8 cellular contexts compared by ENCODE assay signal in genomic region chr10:112532053-112532658, GRCh38.
DNase-seq lines count a peak whose midpoint lies in the region; ATAC-seq and TF ChIP-seq lines count a peak whose summit lies in the region.

No MANE protein-coding gene starts in this region.

- H3K9me3 ChIP-seq in MG63 (no peaks in the 10 kb centered on the region), fibroblast of lung (ENCODE audit: control insufficient read depth, insufficient read depth, low read depth, low read length) (no peaks in the 10 kb centered on the region), trophoblast cell (ENCODE audit: insufficient read depth, low read depth, low read length) (no peaks in the 10 kb centered on the region), body of pancreas (no peaks in the 10 kb centered on the region)

- TF ChIP-seq POLR2A in body of pancreas (IDR thresholded peaks at IDR 0.05) = no peak

- no peak overlapping the region for H4K12ac ChIP-seq in trophoblast cell (ENCODE audit: low read depth, low read length)

- H3K36me3 ChIP-seq in MG63 (no peaks in the 10 kb centered on the region), fibroblast of lung (ENCODE audit: control insufficient read depth, insufficient read depth, low read length) (no peaks in the 10 kb centered on the region), trophoblast cell (ENCODE audit: control insufficient read depth in 1 of 2, insufficient read depth in 2 of 2, low read length in 2 of 2) (no peaks in the 10 kb centered on the region), body of pancreas (replicated peaks in 1 of 2; ENCODE audit: insufficient read depth in 1 of 2, low read depth in 2 of 2) (no peaks in the 10 kb centered on the region)

- no peak for DNase-seq in MG63
- DNase-seq in fibroblast of lung (ENCODE audit: low read depth in 2 of 2) = peak in 1 of 2 donors; percentile 76
- no peak for DNase-seq in middle frontal gyrus (ENCODE audit: extremely low spot score, low spot score)
- DNase-seq in trophoblast cell = no peak
- DNase-seq in body of pancreas = no peak
- no peak for DNase-seq in activated CD4-positive, alpha-beta T cell treated with anti-CD3 and anti-CD28 coated beads, Interleukin-2, amount 50 U/mL, for 4 hours

- H3K18ac ChIP-seq in trophoblast cell (ENCODE audit: low read length) = no peak overlapping the region

- no peak overlapping the region for H3K14ac ChIP-seq in trophoblast cell (ENCODE audit: low read length)

- H3K4me3 ChIP-seq in MG63 = peak overlapping the region; percentile 47
- peak overlapping the region; percentile 29 to 76 (median 52) for H3K4me3 ChIP-seq in fibroblast of lung (replicated peaks in 1 of 4; ENCODE audit: control extremely low read depth in 1 of 4, insufficient read depth in 1 of 4, low read depth in 3 of 4, low read length in 4 of 4)
- no peak overlapping the region for H3K4me3 ChIP-seq in trophoblast cell (ENCODE audit: low read depth, low read length)
- no peak overlapping the region for H3K4me3 ChIP-seq in body of pancreas

- no peak overlapping the region for H3K23ac ChIP-seq in trophoblast cell (ENCODE audit: low read length)

- H2BK12ac ChIP-seq in trophoblast cell (ENCODE audit: low read length) = no peak overlapping the region

- peak; percentile 98 for ATAC-seq in GM18502 (IDR thresholded peaks at IDR 0.05; ENCODE audit: poor library complexity, unreplicated experiment)
- peak; percentile 99 for ATAC-seq in GM21717 (IDR thresholded peaks at IDR 0.05; ENCODE audit: unreplicated experiment)
- no peak for ATAC-seq in body of pancreas

- H2AFZ ChIP-seq in fibroblast of lung (ENCODE audit: low read length) = peak overlapping the region; percentile 50
- no peak overlapping the region for H2AFZ ChIP-seq in trophoblast cell (ENCODE audit: insufficient read depth, low read length, poor library complexity)

- no peak overlapping the region for H2BK5ac ChIP-seq in trophoblast cell (ENCODE audit: low read depth, low read length, poor library complexity)

- no peak overlapping the region for H4K8ac ChIP-seq in trophoblast cell (ENCODE audit: low read depth, low read length)

- intact Hi-C loops in body of pancreas (cut with DNase I) = no loop called here

- H2BK120ac ChIP-seq in trophoblast cell (ENCODE audit: insufficient read depth, low read length, poor library complexity) = no peak overlapping the region

- no CpG with 5 or more reads among the region's 6 CpGs for WGBS in trophoblast cell (ENCODE audit: extremely low coverage, insufficient coverage, insufficient read length)
- WGBS in body of pancreas, 2 donors = 68 to 88% methylated on average over 6 of the region's 6 CpGs

- no peaks in the 10 kb centered on the region for H4K20me1 ChIP-seq in fibroblast of lung (ENCODE audit: control insufficient read depth, extremely low read depth, insufficient read depth, low read length)

- H3K27me3 ChIP-seq in MG63 = no peaks in the 10 kb centered on the region
- H3K27me3 ChIP-seq in fibroblast of lung (ENCODE audit: control insufficient read depth, insufficient read depth, low read length) = no peaks in the 10 kb centered on the region
- H3K27me3 ChIP-seq in trophoblast cell (ENCODE audit: insufficient read depth, low read length) = no peaks in the 10 kb centered on the region
- H3K27me3 ChIP-seq in body of pancreas = no peaks in the 10 kb centered on the region

- H2AK5ac ChIP-seq in trophoblast cell (ENCODE audit: low read length) = no peak overlapping the region

- H3K4ac ChIP-seq in trophoblast cell (ENCODE audit: low read depth, low read length) = no peak overlapping the region

- H3K4me2 ChIP-seq in fibroblast of lung (ENCODE audit: extremely low read depth, insufficient read depth, low read length) = peak overlapping the region; percentile 73
- H3K4me2 ChIP-seq in trophoblast cell (ENCODE audit: low read length) = no peak overlapping the region

- H3K4me1 ChIP-seq in fibroblast of lung (ENCODE audit: control insufficient read depth, extremely low read depth, insufficient read depth, low read length) (no peaks in the 10 kb centered on the region), trophoblast cell (ENCODE audit: control insufficient read depth in 1 of 2, insufficient read depth in 2 of 2, low read length in 2 of 2) (no peaks in the 10 kb centered on the region), body of pancreas (no peaks in the 10 kb centered on the region)

- no peak overlapping the region for H4K91ac ChIP-seq in trophoblast cell (ENCODE audit: low read depth, low read length)

- no peak overlapping the region for H3K9ac ChIP-seq in fibroblast of lung (ENCODE audit: insufficient read depth, low read length)
- H3K9ac ChIP-seq in trophoblast cell (ENCODE audit: low read length) = no peak overlapping the region

- no peak for TF ChIP-seq CTCF in fibroblast of lung (conservative IDR thresholded peaks at IDR 0.05 in 1 of 2, IDR thresholded peaks at IDR 0.05 in 1 of 2; ENCODE audit: low read depth in 1 of 2, low read length in 2 of 2)
- no peak for TF ChIP-seq CTCF in body of pancreas (IDR thresholded peaks at IDR 0.05)

- H3K27ac ChIP-seq in fibroblast of lung (ENCODE audit: insufficient read depth, low read length) (no peak overlapping the region), trophoblast cell (ENCODE audit: low read depth, low read length) (no peak overlapping the region), body of pancreas (no peak overlapping the region)

- H3K79me1 ChIP-seq in trophoblast cell (ENCODE audit: low read length) = no peaks in the 10 kb centered on the region

- H3K79me2 ChIP-seq in fibroblast of lung (ENCODE audit: control insufficient read depth, insufficient read depth, low read length) (no peaks in the 10 kb centered on the region), trophoblast cell (ENCODE audit: control insufficient read depth, insufficient read depth, low read length, poor library complexity) (no peaks in the 10 kb centered on the region)

Comparison
In these comparisons a context has a peak if more than half of its experiments do, and no peak if none do; other contexts are left out.
1. H3K4me3 ChIP-seq: peak in MG63 (single experiment) and fibroblast of lung (4 of 4); none in trophoblast cell (single experiment) and body of pancreas (0 of 2).